ENCODE assay signal across 1 cellular context in genomic region chr11:86702387-86702983, GRCh38.
TF ChIP-seq lines count a peak whose summit lies in the region.

No MANE protein-coding gene starts in this region.

TF ChIP-seq in SK-N-SH treated with all-trans-retinoic acid at 6 μM for 48 hours, 23 proteins besides CTCF, POLR2A, EP300 and RAD21 (continued from another document):
- TF ChIP-seq ZFP3 (CRISPR knock-in tag; IDR thresholded peaks at IDR 0.05) = no peak
- TF ChIP-seq ZNF70 (CRISPR knock-in tag; IDR thresholded peaks at IDR 0.05) = no peak
- no peak for TF ChIP-seq ZC3H10 (CRISPR knock-in tag; IDR thresholded peaks at IDR 0.05)
- no peak for TF ChIP-seq OSR1 (CRISPR knock-in tag; IDR thresholded peaks at IDR 0.05)
- TF ChIP-seq ZNF565 (CRISPR knock-in tag; conservative IDR thresholded peaks at IDR 0.05; ENCODE audit: low read depth) = no peak
- no peak for TF ChIP-seq PATZ1 (CRISPR knock-in tag; IDR thresholded peaks at IDR 0.05; ENCODE audit: borderline replicate concordance)
- TF ChIP-seq TCF4 (CRISPR knock-in tag; IDR thresholded peaks at IDR 0.05; ENCODE audit: borderline replicate concordance) = no peak
TF ChIP-seq in SK-N-SH treated with all-trans-retinoic acid at 6 μM for 48 hours: peak in this region for 0.
